ENCODE assay signal across 1 cellular context in the genomic region with DNA sequence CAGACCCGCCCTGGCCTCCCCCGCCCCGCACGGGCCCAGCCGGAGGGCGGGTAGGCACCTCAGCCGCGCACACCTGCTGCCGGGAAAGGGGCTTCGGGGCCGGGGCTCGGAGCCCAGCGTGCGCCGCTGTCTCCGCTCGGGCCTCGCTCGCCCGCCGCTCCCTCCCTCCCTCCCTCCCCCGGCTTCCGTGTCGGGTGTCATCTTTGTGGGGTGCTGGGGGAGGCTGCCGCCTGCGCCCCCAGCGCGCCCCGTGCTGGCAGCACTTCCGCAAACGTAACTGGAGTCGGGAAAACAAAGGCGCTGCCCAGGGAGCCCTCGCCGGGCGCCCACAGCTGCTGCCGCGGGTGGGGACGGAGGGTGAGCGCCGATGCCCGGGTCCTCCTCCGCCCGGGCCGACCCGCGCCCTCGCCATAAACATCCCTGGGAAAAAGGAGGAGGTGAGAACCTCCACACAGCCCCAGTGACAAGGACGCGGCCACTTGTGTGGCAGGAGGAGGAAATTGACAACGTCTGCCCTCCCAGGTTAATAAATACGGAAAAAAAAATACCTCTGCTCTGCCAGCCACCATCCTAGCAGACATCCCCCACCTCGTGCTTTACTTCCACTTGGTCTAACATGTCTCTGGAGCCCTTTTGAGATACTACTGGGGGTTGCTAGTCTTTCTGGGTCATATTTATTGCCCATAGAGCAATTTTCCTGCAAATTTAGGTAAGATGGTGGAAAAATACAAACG.
TF ChIP-seq lines count a peak whose summit lies in the region.

No MANE protein-coding gene starts in this region.

TF ChIP-seq in HepG2, 621 proteins besides CTCF, POLR2A, EP300 and RAD21 (continued from another document and continues in another):
- TF ChIP-seq, protein P1, sequence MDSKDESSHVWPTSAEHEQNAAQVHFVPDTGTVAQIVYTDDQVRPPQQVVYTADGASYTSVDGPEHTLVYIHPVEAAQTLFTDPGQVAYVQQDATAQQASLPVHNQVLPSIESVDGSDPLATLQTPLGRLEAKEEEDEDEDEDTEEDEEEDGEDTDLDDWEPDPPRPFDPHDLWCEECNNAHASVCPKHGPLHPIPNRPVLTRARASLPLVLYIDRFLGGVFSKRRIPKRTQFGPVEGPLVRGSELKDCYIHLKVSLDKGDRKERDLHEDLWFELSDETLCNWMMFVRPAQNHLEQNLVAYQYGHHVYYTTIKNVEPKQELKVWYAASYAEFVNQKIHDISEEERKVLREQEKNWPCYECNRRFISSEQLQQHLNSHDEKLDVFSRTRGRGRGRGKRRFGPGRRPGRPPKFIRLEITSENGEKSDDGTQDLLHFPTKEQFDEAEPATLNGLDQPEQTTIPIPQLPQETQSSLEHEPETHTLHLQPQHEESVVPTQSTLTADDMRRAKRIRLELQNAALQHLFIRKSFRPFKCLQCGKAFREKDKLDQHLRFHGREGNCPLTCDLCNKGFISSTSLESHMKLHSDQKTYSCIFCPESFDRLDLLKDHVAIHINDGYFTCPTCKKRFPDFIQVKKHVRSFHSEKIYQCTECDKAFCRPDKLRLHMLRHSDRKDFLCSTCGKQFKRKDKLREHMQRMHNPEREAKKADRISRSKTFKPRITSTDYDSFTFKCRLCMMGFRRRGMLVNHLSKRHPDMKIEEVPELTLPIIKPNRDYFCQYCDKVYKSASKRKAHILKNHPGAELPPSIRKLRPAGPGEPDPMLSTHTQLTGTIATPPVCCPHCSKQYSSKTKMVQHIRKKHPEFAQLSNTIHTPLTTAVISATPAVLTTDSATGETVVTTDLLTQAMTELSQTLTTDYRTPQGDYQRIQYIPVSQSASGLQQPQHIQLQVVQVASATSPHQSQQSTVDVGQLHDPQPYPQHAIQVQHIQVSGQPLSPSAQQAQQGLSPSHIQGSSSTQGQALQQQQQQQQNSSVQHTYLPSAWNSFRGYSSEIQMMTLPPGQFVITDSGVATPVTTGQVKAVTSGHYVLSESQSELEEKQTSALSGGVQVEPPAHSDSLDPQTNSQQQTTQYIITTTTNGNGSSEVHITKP (CRISPR knock-in tag; IDR thresholded peaks at IDR 0.05; ENCODE audit: low read depth): no peak
- TF ChIP-seq TSC22D2 (CRISPR knock-in tag; IDR thresholded peaks at IDR 0.05; ENCODE audit: borderline replicate concordance) (no peak), ZBTB4 (CRISPR knock-in tag; IDR thresholded peaks at IDR 0.05; ENCODE audit: borderline replicate concordance) (no peak), MAFK (conservative IDR thresholded peaks at IDR 0.05 in 1 of 2, IDR thresholded peaks at IDR 0.05 in 1 of 2; ENCODE audit: low read length in 2 of 2) (no peak), ZNF460 (CRISPR knock-in tag; IDR thresholded peaks at IDR 0.05; ENCODE audit: borderline replicate concordance) (no peak), SRSF4 (IDR thresholded peaks at IDR 0.05; ENCODE audit: low read depth, low read length, poor library complexity, severe bottlenecking) (no peak), ZNF367 (CRISPR knock-in tag; IDR thresholded peaks at IDR 0.05; ENCODE audit: borderline replicate concordance) (no peak), ZNF446 (CRISPR knock-in tag; IDR thresholded peaks at IDR 0.05) (no peak), ZFP36 (IDR thresholded peaks at IDR 0.05; ENCODE audit: borderline replicate concordance, low read depth, low read length, partially characterized antibody) (no peak), GABPB1 (CRISPR knock-in tag; IDR thresholded peaks at IDR 0.05) (peak; percentile 68; the same call in 1 of the 2 replicates), KLF11 (CRISPR knock-in tag; IDR thresholded peaks at IDR 0.05) (no peak), ZNF564 (CRISPR knock-in tag; IDR thresholded peaks at IDR 0.05) (no peak), WIZ (CRISPR knock-in tag; IDR thresholded peaks at IDR 0.05) (no peak), ZBTB10 (CRISPR knock-in tag; IDR thresholded peaks at IDR 0.05; ENCODE audit: borderline replicate concordance) (peak; percentile 93), NFE2 (CRISPR knock-in tag; IDR thresholded peaks at IDR 0.05) (no peak), ZZZ3 (CRISPR knock-in tag; IDR thresholded peaks at IDR 0.05; ENCODE audit: borderline replicate concordance) (no peak), KLF16 (CRISPR knock-in tag; IDR thresholded peaks at IDR 0.05) (0 out of 4 replicates have a peak, but pooled peaks of 1 of the 2 experiments have one; percentile 17), ZNF264 (CRISPR knock-in tag; IDR thresholded peaks at IDR 0.05) (no peak), ZNF124 (CRISPR knock-in tag; IDR thresholded peaks at IDR 0.05) (0 out of 2 replicates have a peak, but pooled peaks have one; percentile 58), ZFX (CRISPR knock-in tag; IDR thresholded peaks at IDR 0.05; ENCODE audit: low read depth) (0 out of 2 replicates have a peak, but pooled peaks have one; percentile 25), PCBP1 (IDR thresholded peaks at IDR 0.05; ENCODE audit: borderline replicate concordance, low read depth, low read length) (0 out of 2 replicates have a peak, but pooled peaks have one; percentile 46), ZNF253 (CRISPR knock-in tag; IDR thresholded peaks at IDR 0.05; ENCODE audit: borderline replicate concordance) (no peak), ZNF543 (CRISPR knock-in tag; IDR thresholded peaks at IDR 0.05) (no peak), TMF1 (CRISPR knock-in tag; IDR thresholded peaks at IDR 0.05; ENCODE audit: low read depth) (no peak), TBX2 (CRISPR knock-in tag; IDR thresholded peaks at IDR 0.05; ENCODE audit: borderline replicate concordance) (0 out of 2 replicates have a peak, but pooled peaks have one; percentile 18), ASH2L (IDR thresholded peaks at IDR 0.05; ENCODE audit: insufficient read length, low read depth, low read length) (no peak), ZFP37 (CRISPR knock-in tag; IDR thresholded peaks at IDR 0.05; ENCODE audit: borderline replicate concordance) (no peak), PCBP2 (optimal IDR thresholded peaks at IDR 0.05; ENCODE audit: low read depth, low read length, poor library complexity, severe bottlenecking) (no peak), ISL2 (CRISPR knock-in tag; IDR thresholded peaks at IDR 0.05) (no peak), ZNF280D (CRISPR knock-in tag; IDR thresholded peaks at IDR 0.05) (no peak), RARA (CRISPR knock-in tag; IDR thresholded peaks at IDR 0.05) (no peak), ZMYM2 (CRISPR knock-in tag; IDR thresholded peaks at IDR 0.05) (no peak), MIXL1 (CRISPR knock-in tag; IDR thresholded peaks at IDR 0.05) (no peak), ZSCAN25 (CRISPR knock-in tag; IDR thresholded peaks at IDR 0.05) (no peak), ZBTB20 (CRISPR knock-in tag; IDR thresholded peaks at IDR 0.05; ENCODE audit: borderline replicate concordance, low read depth) (0 out of 2 replicates have a peak, but pooled peaks have one; percentile 17), MTF1 (CRISPR knock-in tag; IDR thresholded peaks at IDR 0.05) (no peak), ZNF629 (CRISPR knock-in tag; conservative IDR thresholded peaks at IDR 0.05) (no peak), PHF5A (CRISPR knock-in tag; IDR thresholded peaks at IDR 0.05; ENCODE audit: low read depth, unreplicated experiment) (no peak), ZNF672 (CRISPR knock-in tag; IDR thresholded peaks at IDR 0.05) (no peak), ZNF44 (CRISPR knock-in tag; IDR thresholded peaks at IDR 0.05) (no peak)
- TF ChIP-seq, protein P2, sequence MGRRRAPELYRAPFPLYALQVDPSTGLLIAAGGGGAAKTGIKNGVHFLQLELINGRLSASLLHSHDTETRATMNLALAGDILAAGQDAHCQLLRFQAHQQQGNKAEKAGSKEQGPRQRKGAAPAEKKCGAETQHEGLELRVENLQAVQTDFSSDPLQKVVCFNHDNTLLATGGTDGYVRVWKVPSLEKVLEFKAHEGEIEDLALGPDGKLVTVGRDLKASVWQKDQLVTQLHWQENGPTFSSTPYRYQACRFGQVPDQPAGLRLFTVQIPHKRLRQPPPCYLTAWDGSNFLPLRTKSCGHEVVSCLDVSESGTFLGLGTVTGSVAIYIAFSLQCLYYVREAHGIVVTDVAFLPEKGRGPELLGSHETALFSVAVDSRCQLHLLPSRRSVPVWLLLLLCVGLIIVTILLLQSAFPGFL (CRISPR knock-in tag; IDR thresholded peaks at IDR 0.05): no peak
- TF ChIP-seq, protein P3, sequence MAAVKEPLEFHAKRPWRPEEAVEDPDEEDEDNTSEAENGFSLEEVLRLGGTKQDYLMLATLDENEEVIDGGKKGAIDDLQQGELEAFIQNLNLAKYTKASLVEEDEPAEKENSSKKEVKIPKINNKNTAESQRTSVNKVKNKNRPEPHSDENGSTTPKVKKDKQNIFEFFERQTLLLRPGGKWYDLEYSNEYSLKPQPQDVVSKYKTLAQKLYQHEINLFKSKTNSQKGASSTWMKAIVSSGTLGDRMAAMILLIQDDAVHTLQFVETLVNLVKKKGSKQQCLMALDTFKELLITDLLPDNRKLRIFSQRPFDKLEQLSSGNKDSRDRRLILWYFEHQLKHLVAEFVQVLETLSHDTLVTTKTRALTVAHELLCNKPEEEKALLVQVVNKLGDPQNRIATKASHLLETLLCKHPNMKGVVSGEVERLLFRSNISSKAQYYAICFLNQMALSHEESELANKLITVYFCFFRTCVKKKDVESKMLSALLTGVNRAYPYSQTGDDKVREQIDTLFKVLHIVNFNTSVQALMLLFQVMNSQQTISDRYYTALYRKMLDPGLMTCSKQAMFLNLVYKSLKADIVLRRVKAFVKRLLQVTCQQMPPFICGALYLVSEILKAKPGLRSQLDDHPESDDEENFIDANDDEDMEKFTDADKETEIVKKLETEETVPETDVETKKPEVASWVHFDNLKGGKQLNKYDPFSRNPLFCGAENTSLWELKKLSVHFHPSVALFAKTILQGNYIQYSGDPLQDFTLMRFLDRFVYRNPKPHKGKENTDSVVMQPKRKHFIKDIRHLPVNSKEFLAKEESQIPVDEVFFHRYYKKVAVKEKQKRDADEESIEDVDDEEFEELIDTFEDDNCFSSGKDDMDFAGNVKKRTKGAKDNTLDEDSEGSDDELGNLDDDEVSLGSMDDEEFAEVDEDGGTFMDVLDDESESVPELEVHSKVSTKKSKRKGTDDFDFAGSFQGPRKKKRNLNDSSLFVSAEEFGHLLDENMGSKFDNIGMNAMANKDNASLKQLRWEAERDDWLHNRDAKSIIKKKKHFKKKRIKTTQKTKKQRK (IDR thresholded peaks at IDR 0.05; ENCODE audit: low read length): no peak
